ENCODE assay signal across 8 cellular contexts in the genomic region with DNA sequence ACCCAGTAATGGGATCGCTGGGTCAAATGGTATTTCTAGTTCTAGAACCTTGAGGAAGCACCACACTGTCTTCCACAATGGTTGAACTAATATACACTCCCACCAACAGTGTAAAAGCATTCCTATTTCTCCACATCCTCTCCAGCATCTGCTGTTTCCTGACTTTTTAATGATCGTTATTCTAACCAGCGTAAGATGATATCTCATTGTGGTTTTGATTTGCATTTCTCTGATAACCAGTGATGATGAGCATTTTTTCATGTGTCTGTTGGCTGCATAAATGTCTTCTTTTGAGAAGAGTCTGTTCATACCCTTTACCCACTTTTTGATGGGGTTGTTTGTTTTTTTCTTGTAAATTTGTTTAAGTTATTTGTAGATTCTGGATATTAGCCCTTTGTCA. TPM values are rescaled to one million over a fixed set of nuclear protein-coding genes. Genes with fewer than 3 reads are reported as not detected.
"Had no signal": no experiment of that assay in that cellular context is flagged by ENCODE, and none has a peak within 500 bp of the region (broad histone marks: within the 10 kb centered on the region; RNA-seq: fewer than 3 reads in every experiment).

No MANE protein-coding gene starts in this region.

RNA-seq across cellular contexts. Expression of a gene that starts 20.5 kb away (rescaled TPM):
- total RNA-seq: activated naive CD8-positive, alpha-beta T cell treated with anti-CD3 and anti-CD28 coated beads for 36 hours; ascending aorta; bronchial epithelial cell; cardiac septum; endodermal cell; epithelial cell of proximal tubule; esophagus mucosa; hepatocyte had no signal
